10 cellular contexts compared by ENCODE assay signal in genomic region chrX:75784689-75785491, GRCh38. TPM values are rescaled to one million over a fixed set of nuclear protein-coding genes. Genes with fewer than 3 reads are reported as not detected.
A peak's percentile ranks its signal among the peaks of the same experiment; 100 is the strongest.
DNase-seq lines count a peak whose midpoint lies in the region; ATAC-seq, FAIRE-seq and TF ChIP-seq lines count a peak whose summit lies in the region.
"Had no signal": no experiment of that assay in that cellular context is flagged by ENCODE, and none has a peak within 500 bp of the region (broad histone marks: within the 10 kb centered on the region; RNA-seq: fewer than 3 reads in every experiment).

A gene with protein sequence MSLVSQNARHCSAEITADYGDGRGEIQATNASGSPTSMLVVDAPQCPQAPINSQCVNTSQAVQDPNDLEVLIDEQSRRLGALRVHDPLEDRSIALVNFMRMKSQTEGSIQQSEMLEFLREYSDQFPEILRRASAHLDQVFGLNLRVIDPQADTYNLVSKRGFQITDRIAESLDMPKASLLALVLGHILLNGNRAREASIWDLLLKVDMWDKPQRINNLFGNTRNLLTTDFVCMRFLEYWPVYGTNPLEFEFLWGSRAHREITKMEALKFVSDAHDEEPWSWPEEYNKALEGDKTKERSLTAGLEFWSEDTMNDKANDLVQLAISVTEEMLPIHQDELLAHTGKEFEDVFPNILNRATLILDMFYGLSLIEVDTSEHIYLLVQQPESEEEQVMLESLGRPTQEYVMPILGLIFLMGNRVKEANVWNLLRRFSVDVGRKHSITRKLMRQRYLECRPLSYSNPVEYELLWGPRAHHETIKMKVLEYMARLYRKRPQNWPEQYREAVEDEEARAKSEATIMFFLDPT (minus strand): TSS chrX:75785254. CDS start chrX:75785051, 203 bp downstream.

- no peak for FAIRE-seq in GM12892 (lab: Jason Lieb, UNC)
- FAIRE-seq: GM12878 had no signal

- no peaks in the 10 kb centered on the region for H3K36me3 Mint-ChIP-seq in activated naive CD4-positive, alpha-beta T cell treated with anti-CD3 and anti-CD28 coated beads, Interleukin-2, amount 50 U/mL, for 72 hours
- H3K36me3 Mint-ChIP-seq: type B pancreatic cell had no signal

- no peak for TF ChIP-seq POLR2A in GM12892 (IDR thresholded peaks at IDR 0.05; ENCODE audit: low read depth, low read length)

- DNase-seq in NCI-H524 (lab: John Stamatoyannopoulos, UW) = peak; percentile 56 to 75
- peak in 1 of 2 donors; percentile 4 for DNase-seq in activated naive CD4-positive, alpha-beta T cell treated with anti-CD3 and anti-CD28 coated beads, Interleukin-2, amount 50 U/mL, for 72 hours (ENCODE audit: low spot score in 2 of 2)
- peak; percentile 77 for DNase-seq in left kidney (ENCODE audit: low read depth, low spot score)
- DNase-seq in stimulated activated naive CD8-positive, alpha-beta T cell treated with anti-CD3 and anti-CD28 coated beads, Interleukin-15, Interleukin-2, amounts not matched to agents 100 U/mL and 50 U/mL, for 24 hours = peak; percentile 14
- DNase-seq in GM12892 (ENCODE audit: insufficient read length) = no peak
- DNase-seq in RKO (ENCODE audit: low spot score) = no peak
- DNase-seq in D341Med (ENCODE audit: low spot score) = no peak

- no peak within 1 kb of the TSS for H3K27ac Mint-ChIP-seq in activated naive CD4-positive, alpha-beta T cell treated with anti-CD3 and anti-CD28 coated beads, Interleukin-2, amount 50 U/mL, for 72 hours
- H3K27ac Mint-ChIP-seq: type B pancreatic cell had no signal

- no peaks in the 10 kb centered on the region for H3K9me3 Mint-ChIP-seq in activated naive CD4-positive, alpha-beta T cell treated with anti-CD3 and anti-CD28 coated beads, Interleukin-2, amount 50 U/mL, for 72 hours

- ATAC-seq in activated naive CD4-positive, alpha-beta T cell treated with anti-CD3 and anti-CD28 coated beads, Interleukin-2, amount 50 U/mL, for 72 hours = peak; percentile 49 to 52
- ATAC-seq in stimulated activated naive CD8-positive, alpha-beta T cell treated with anti-CD3 and anti-CD28 coated beads, Interleukin-15, Interleukin-2, amounts not matched to agents 100 U/mL and 50 U/mL, for 24 hours = peak; percentile 14
- ATAC-seq: GM12878 had no signal

RNA-seq across cellular contexts. Expression of the gene that starts here (rescaled TPM):
- not detected for total RNA-seq in activated naive CD4-positive, alpha-beta T cell treated with anti-CD3 and anti-CD28 coated beads, Interleukin-2, amount 50 U/mL, for 72 hours
- not detected for polyA plus RNA-seq in GM12892 (2012; ENCODE audit: missing spikeins)
- total RNA-seq: GM12878, neural crest cell had no signal
- polyA plus RNA-seq: GM12878 had no signal

Comparison
In these comparisons a context has a peak if more than half of its experiments do, and no peak if none do; other contexts are left out.
1. Peak in ATAC-seq in activated naive CD4-positive, alpha-beta T cell treated with anti-CD3 and anti-CD28 coated beads, Interleukin-2, amount 50 U/mL, for 72 hours; RNA of the gene not detected or under 1 TPM.
2. DNase-seq: peak in NCI-H524 (2 of 2), left kidney (single experiment) and stimulated activated naive CD8-positive, alpha-beta T cell treated with anti-CD3 and anti-CD28 coated beads, Interleukin-15, Interleukin-2, amounts not matched to agents 100 U/mL and 50 U/mL, for 24 hours (single experiment); none in GM12892 (single experiment), RKO (single experiment) and D341Med (single experiment).